ENCODE assay signal across 1 cellular context in the genomic region with DNA sequence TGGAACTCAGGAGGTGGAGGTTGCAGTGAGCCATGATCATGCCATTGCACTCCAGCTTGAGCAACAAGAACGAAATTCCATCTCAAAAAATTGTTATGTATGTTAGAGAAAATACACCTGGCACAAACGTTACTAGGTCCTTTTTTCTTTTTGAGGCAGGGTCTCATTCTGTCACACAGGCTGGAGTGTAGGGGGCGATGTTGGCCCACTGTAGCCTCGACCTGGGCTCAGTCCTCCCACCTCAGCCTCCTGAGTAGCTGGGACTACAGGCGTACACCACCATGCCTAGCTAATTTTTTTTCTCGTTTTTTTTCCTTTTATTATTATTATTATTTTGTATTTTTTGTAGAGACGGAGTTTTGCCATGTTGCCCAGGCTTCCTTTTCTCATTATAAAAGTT.
TF ChIP-seq lines count a peak whose summit lies in the region.

No MANE protein-coding gene starts in this region.

TF ChIP-seq in HepG2, 621 proteins besides CTCF, POLR2A, EP300 and RAD21:
- TF ChIP-seq SP140L (CRISPR knock-in tag; IDR thresholded peaks at IDR 0.05; ENCODE audit: borderline replicate concordance): no peak
- TF ChIP-seq ZNF263 (CRISPR knock-in tag; IDR thresholded peaks at IDR 0.05): peak; percentile 81
- no peak for TF ChIP-seq TEAD3 (CRISPR knock-in tag; optimal IDR thresholded peaks at IDR 0.05; ENCODE audit: borderline replicate concordance)
- TF ChIP-seq SETDB1 (CRISPR knock-in tag; IDR thresholded peaks at IDR 0.05; ENCODE audit: borderline replicate concordance): no peak
- no peak for TF ChIP-seq HIVEP1 (CRISPR knock-in tag; IDR thresholded peaks at IDR 0.05)
- no peak for TF ChIP-seq SNAPC2 (CRISPR knock-in tag; IDR thresholded peaks at IDR 0.05)
- no peak for TF ChIP-seq ZNF660 (CRISPR knock-in tag; IDR thresholded peaks at IDR 0.05; ENCODE audit: borderline replicate concordance, low read depth)
- no peak for TF ChIP-seq PAX8 (CRISPR knock-in tag; IDR thresholded peaks at IDR 0.05; ENCODE audit: borderline replicate concordance)
- TF ChIP-seq, protein P1, sequence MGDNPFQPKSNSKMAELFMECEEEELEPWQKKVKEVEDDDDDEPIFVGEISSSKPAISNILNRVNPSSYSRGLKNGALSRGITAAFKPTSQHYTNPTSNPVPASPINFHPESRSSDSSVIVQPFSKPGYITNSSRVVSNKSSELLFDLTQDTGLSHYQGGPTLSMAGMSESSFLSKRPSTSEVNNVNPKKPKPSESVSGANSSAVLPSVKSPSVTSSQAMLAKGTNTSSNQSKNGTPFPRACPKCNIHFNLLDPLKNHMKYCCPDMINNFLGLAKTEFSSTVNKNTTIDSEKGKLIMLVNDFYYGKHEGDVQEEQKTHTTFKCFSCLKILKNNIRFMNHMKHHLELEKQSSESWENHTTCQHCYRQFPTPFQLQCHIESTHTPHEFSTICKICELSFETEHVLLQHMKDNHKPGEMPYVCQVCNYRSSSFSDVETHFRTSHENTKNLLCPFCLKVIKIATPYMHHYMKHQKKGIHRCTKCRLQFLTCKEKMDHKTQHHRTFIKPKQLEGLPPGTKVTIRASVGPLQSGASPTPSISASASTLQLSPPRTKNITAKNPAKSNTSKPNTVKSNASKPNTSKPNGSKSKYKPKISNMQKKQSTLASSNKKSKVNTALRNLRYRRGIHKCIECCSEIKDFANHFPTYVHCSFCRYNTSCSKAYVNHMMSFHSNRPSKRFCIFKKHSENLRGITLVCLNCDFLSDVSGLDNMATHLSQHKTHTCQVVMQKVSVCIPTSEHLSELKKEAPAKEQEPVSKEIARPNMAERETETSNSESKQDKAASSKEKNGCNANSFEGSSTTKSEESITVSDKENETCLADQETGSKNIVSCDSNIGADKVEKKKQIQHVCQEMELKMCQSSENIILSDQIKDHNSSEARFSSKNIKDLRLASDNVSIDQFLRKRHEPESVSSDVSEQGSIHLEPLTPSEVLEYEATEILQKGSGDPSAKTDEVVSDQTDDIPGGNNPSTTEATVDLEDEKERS (CRISPR knock-in tag; IDR thresholded peaks at IDR 0.05): no peak
- TF ChIP-seq SMYD3 (CRISPR knock-in tag; IDR thresholded peaks at IDR 0.05): no peak
- no peak for TF ChIP-seq HHEX (CRISPR knock-in tag; IDR thresholded peaks at IDR 0.05)
- no peak for TF ChIP-seq ZNF792 (CRISPR knock-in tag; IDR thresholded peaks at IDR 0.05)
- TF ChIP-seq FOXA1 (IDR thresholded peaks at IDR 0.05): no peak
- no peak for TF ChIP-seq FOXA1 (CRISPR knock-in tag; IDR thresholded peaks at IDR 0.05)
- TF ChIP-seq MXD3 (CRISPR knock-in tag; IDR thresholded peaks at IDR 0.05): no peak
- TF ChIP-seq ZSCAN25 (CRISPR knock-in tag; IDR thresholded peaks at IDR 0.05): no peak
- no peak for TF ChIP-seq SNRNP70 (IDR thresholded peaks at IDR 0.05; ENCODE audit: low read depth, low read length)
- no peak for TF ChIP-seq MTA3 (CRISPR knock-in tag; IDR thresholded peaks at IDR 0.05)
- TF ChIP-seq, protein P2, sequence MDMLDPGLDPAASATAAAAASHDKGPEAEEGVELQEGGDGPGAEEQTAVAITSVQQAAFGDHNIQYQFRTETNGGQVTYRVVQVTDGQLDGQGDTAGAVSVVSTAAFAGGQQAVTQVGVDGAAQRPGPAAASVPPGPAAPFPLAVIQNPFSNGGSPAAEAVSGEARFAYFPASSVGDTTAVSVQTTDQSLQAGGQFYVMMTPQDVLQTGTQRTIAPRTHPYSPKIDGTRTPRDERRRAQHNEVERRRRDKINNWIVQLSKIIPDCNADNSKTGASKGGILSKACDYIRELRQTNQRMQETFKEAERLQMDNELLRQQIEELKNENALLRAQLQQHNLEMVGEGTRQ (IDR thresholded peaks at IDR 0.05; ENCODE audit: low read depth, low read length): no peak
- TF ChIP-seq, protein P2 (CRISPR knock-in tag; IDR thresholded peaks at IDR 0.05; ENCODE audit: borderline replicate concordance): no peak
- TF ChIP-seq ZNF24 (IDR thresholded peaks at IDR 0.05): no peak
- TF ChIP-seq ZNF460 (CRISPR knock-in tag; IDR thresholded peaks at IDR 0.05; ENCODE audit: borderline replicate concordance): peak; percentile 66
- TF ChIP-seq, protein P3, sequence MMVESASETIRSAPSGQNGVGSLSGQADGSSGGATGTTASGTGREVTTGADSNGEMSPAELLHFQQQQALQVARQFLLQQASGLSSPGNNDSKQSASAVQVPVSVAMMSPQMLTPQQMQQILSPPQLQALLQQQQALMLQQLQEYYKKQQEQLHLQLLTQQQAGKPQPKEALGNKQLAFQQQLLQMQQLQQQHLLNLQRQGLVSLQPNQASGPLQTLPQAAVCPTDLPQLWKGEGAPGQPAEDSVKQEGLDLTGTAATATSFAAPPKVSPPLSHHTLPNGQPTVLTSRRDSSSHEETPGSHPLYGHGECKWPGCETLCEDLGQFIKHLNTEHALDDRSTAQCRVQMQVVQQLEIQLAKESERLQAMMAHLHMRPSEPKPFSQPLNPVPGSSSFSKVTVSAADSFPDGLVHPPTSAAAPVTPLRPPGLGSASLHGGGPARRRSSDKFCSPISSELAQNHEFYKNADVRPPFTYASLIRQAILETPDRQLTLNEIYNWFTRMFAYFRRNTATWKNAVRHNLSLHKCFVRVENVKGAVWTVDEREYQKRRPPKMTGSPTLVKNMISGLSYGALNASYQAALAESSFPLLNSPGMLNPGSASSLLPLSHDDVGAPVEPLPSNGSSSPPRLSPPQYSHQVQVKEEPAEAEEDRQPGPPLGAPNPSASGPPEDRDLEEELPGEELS (CRISPR knock-in tag; IDR thresholded peaks at IDR 0.05): no peak
- peak; percentile 71 for TF ChIP-seq STAG1 (CRISPR knock-in tag; IDR thresholded peaks at IDR 0.05)
- TF ChIP-seq GLI4 (CRISPR knock-in tag; IDR thresholded peaks at IDR 0.05; ENCODE audit: borderline replicate concordance): no peak
- TF ChIP-seq, protein P4, sequence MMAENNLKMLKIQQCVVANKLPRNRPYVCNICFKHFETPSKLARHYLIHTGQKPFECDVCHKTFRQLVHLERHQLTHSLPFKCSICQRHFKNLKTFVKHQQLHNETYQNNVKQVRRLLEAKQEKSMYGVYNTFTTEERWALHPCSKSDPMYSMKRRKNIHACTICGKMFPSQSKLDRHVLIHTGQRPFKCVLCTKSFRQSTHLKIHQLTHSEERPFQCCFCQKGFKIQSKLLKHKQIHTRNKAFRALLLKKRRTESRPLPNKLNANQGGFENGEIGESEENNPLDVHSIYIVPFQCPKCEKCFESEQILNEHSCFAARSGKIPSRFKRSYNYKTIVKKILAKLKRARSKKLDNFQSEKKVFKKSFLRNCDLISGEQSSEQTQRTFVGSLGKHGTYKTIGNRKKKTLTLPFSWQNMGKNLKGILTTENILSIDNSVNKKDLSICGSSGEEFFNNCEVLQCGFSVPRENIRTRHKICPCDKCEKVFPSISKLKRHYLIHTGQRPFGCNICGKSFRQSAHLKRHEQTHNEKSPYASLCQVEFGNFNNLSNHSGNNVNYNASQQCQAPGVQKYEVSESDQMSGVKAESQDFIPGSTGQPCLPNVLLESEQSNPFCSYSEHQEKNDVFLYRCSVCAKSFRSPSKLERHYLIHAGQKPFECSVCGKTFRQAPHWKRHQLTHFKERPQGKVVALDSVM (CRISPR knock-in tag; IDR thresholded peaks at IDR 0.05): peak; percentile 93
